In the genomic region with DNA sequence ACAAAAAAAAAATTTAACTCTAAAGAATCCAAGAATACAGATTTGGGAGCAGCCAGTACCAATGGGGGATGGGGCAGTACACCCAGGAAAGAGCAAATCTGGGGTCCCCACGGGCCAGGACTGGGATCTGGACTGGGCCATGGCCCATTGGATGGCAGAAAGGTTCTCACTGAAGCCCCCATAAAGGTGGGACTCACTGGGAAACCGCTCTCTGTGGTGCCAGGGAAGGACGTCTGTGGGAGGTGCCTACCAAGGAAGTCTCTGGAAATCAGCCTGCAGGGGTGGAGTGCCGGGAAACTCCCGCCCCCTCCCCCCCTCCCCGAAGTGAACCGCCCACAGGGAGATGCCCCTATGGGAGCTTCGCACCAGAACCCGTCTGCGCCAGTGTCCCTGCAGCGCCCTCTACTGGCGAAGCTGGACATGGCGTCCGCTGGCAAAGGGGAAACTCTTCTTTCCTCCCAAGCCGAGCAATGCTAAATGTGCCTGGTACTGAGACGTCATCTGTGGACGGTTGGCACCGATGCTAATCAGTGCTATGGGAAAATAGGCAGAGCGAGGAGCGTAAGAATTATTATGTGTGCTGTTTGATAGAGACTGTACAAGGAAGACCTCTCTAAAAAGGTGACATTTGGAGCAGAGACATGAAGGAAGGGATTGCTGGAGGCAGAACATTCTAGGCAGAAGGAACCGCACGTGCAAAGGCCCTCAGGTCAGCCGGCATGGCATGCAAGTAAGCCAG, we compare ENCODE assay signal across 8 cellular contexts.
DNase-seq lines count a peak whose midpoint lies in the region; ATAC-seq and TF ChIP-seq lines count a peak whose summit lies in the region.

No MANE protein-coding gene starts in this region.

- POLR2A ChIA-PET in activated CD4-positive, alpha-beta T cell treated with anti-CD3 and anti-CD28 coated beads for 36 hours (lab: Charles Lee), result no interaction called here

- peaks cover 57% of the 10 kb centered on the region for H3K4me1 Mint-ChIP-seq in activated CD4-positive, alpha-beta T cell treated with anti-CD3 and anti-CD28 coated beads for 36 hours

- no peak overlapping the region for H3K27ac ChIP-seq in lung (ENCODE audit: low read depth in 1 of 2, low read length in 1 of 2)

- no peaks in the 10 kb centered on the region for H3K27me3 ChIP-seq in lung (ENCODE audit: control insufficient read depth, insufficient read depth)

- peaks cover 2% of the 10 kb centered on the region for H3K9me3 Mint-ChIP-seq in activated CD4-positive, alpha-beta T cell treated with anti-CD3 and anti-CD28 coated beads for 36 hours (ENCODE audit: low read depth)

- CTCF ChIA-PET in activated CD4-positive, alpha-beta T cell treated with anti-CD3 and anti-CD28 coated beads for 36 hours (lab: Charles Lee), result interaction anchor here (0.7 to 4.9 kb wide), 8 partner anchors 8 to 513 kb away, joined by 3 to 26 read pairs (median 5); no protein-coding TSS in a partner anchor

- H3K36me3 Mint-ChIP-seq in activated CD4-positive, alpha-beta T cell treated with anti-CD3 and anti-CD28 coated beads for 36 hours (ENCODE audit: low read depth), result peaks cover 6% of the 10 kb centered on the region

- in situ Hi-C loops in Caki2 (cut with HindIII; ENCODE audit: low pct_unique_long_range_greater_than_20kb, low sequenced_read_pairs), result no loop called here

- H3K27ac Mint-ChIP-seq in activated CD4-positive, alpha-beta T cell treated with anti-CD3 and anti-CD28 coated beads for 36 hours, result peak overlapping the region; percentile 79

- H3K4me1 ChIP-seq in lung (ENCODE audit: control insufficient read depth in 2 of 2, insufficient read depth in 2 of 2, low read length in 2 of 2), result no peaks in the 10 kb centered on the region

- ATAC-seq in GM21717 (IDR thresholded peaks at IDR 0.05; ENCODE audit: unreplicated experiment) (peak; percentile 69), lung (ENCODE audit: insufficient read depth, low FRiP score) (peak; percentile 90)
- peak; percentile 23 for ATAC-seq in activated CD4-positive, alpha-beta T cell treated with anti-CD3 and anti-CD28 coated beads for 36 hours

- H3K4me3 ChIP-seq in lung, result no peak overlapping the region

- H3K36me3 ChIP-seq in lung (ENCODE audit: control insufficient read depth in 2 of 2, insufficient read depth in 2 of 2, low read length in 2 of 2), result no peaks in the 10 kb centered on the region

- intact Hi-C loops in activated CD4-positive, alpha-beta T cell treated with anti-CD3 and anti-CD28 coated beads for 36 hours (cut with DNase I, micrococcal nuclease), result loop anchor here (1.0 to 10.0 kb wide), 9 partner anchors 64 to 1697 kb away; no protein-coding TSS in a partner anchor

- H3K9me3 ChIP-seq in lung (ENCODE audit: control insufficient read depth in 2 of 2, insufficient read depth in 1 of 2, low read length in 1 of 2), result no peaks in the 10 kb centered on the region

- WGBS in lung, 2 donors, result 26 to 29% methylated on average over 23 of the region's 23 CpGs

- TF ChIP-seq CTCF in lung (IDR thresholded peaks at IDR 0.05; ENCODE audit: control extremely low read depth, extremely low read depth), result peak; percentile 92

- peaks cover 6% of the 10 kb centered on the region for H3K27me3 Mint-ChIP-seq in activated CD4-positive, alpha-beta T cell treated with anti-CD3 and anti-CD28 coated beads for 36 hours

- peak overlapping the region; percentile 20 for H3K4me3 Mint-ChIP-seq in activated CD4-positive, alpha-beta T cell treated with anti-CD3 and anti-CD28 coated beads for 36 hours

- DNase-seq in Caki2 (ENCODE audit: low read depth), result peak; percentile 58
- DNase-seq in NCI-H1092 (lab: John Stamatoyannopoulos, UW), result peak; percentile 59
- peak; percentile 90 for DNase-seq in activated CD4-positive, alpha-beta T cell treated with anti-CD3 and anti-CD28 coated beads for 36 hours
- peak; percentile 24 for DNase-seq in cerebellum (ENCODE audit: low spot score)
- DNase-seq in lung (ENCODE audit: low spot score), result peak; percentile 75
- peak; percentile 60 to 82 for DNase-seq in stimulated activated CD8-positive, alpha-beta memory T cell treated with anti-CD3 and anti-CD28 coated beads, Interleukin-2, amount 100 ng/mL, for 48 hours (ENCODE audit: low read depth in 2 of 2)
- DNase-seq in HPDE6-E6E7 (ENCODE audit: extremely low spot score), result no peak

Comparison
In these comparisons a context has a peak if more than half of its experiments do, and no peak if none do; other contexts are left out.
1. ATAC-seq: peak in every context shown above with its lines; median percentile 90 in lung; 69 in GM21717; 23 in activated CD4-positive, alpha-beta T cell treated with anti-CD3 and anti-CD28 coated beads for 36 hours.